16 cellular contexts compared by ENCODE assay signal in the genomic region with DNA sequence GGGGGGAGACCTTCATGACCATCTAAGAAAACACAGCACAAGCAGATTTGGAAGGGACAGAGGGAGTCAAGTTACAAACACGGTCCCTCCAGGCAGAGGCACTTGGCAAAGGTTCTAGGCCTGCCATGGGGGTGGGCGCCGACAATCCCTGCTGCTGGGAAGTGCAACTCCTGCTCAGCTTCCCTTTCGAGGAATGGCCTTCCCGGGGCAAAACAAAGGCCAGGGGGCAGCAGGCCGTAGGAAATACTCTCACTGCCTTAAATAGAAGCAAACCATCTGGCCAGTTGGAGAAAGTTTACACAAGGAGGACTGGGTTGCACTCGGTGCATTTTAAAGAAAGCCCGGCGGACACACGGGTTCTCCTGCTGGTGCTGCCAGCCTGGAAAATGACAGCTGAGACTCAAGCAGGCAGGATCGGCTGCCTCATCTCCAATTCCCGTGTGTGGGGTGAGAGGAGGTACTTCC.
DNase-seq lines count a peak whose midpoint lies in the region; ATAC-seq and TF ChIP-seq lines count a peak whose summit lies in the region.
"Had no signal": no experiment of that assay in that cellular context is flagged by ENCODE, and none has a peak within 500 bp of the region (broad histone marks: within the 10 kb centered on the region; RNA-seq: fewer than 3 reads in every experiment).

No MANE protein-coding gene starts in this region.

- dilution Hi-C loops in IMR-90 (cut with HindIII; ENCODE audit: low sequenced_read_pairs, unreplicated experiment) = no loop called here

- H3K14ac ChIP-seq in IMR-90 (replicated peaks; ENCODE audit: low read depth, low read length) = no peak overlapping the region; the same call in 1 of the 2 replicates

- ATAC-seq in IMR-90 (ENCODE audit: low read depth) = peak; percentile 66
- no peak for ATAC-seq in stimulated activated effector memory CD8-positive, alpha-beta T cell treated with anti-CD3 and anti-CD28 coated beads, Interleukin-12 subunit alpha, Interleukin-12 subunit beta, amount 100 ng/mL, for 72 hours
- no peak for ATAC-seq in GM18909 (IDR thresholded peaks at IDR 0.05; ENCODE audit: poor library complexity, unreplicated experiment)
- ATAC-seq in HG03280 (IDR thresholded peaks at IDR 0.05; ENCODE audit: unreplicated experiment) = no peak
- ATAC-seq: GM12878; naive thymus-derived CD4-positive, alpha-beta T cell had no signal

- no peak for DNase-seq in IMR-90
- DNase-seq in dermis blood vessel endothelial cell = peak; percentile 84
- no peak for DNase-seq in stimulated activated effector memory CD8-positive, alpha-beta T cell treated with anti-CD3 and anti-CD28 coated beads, Interleukin-12 subunit alpha, Interleukin-12 subunit beta, amount 100 ng/mL, for 72 hours (ENCODE audit: low spot score in 2 of 2)
- no peak for DNase-seq in NCI-H526 treated with DMSO at 0.1 percent for 48 hours (lab: John Stamatoyannopoulos, UW)
- DNase-seq in cerebellar cortex (ENCODE audit: low spot score) = no peak
- DNase-seq: activated CD8-positive, alpha-beta memory T cell treated with anti-CD3 and anti-CD28 coated beads, Interleukin-2, amount 50 U/mL, for 4 hours; adrenal gland; COR-L47; Karpas-422; naive thymus-derived CD4-positive, alpha-beta T cell; NCI-H2227 treated with DMSO at 0.1 percent for 48 hours; stimulated activated naive CD4-positive, alpha-beta T cell had no signal

- no peak overlapping the region for H2AK9ac ChIP-seq in IMR-90 (replicated peaks; ENCODE audit: low read depth, low read length, poor library complexity)

- no peak overlapping the region for H3K9ac ChIP-seq in IMR-90 (ENCODE audit: low read depth, low read length)
- H3K9ac ChIP-seq in liver (ENCODE audit: low read depth in 1 of 2, low read length in 2 of 2) = no peak overlapping the region

- peaks cover 15% of the 10 kb centered on the region for H3K36me3 Mint-ChIP-seq in stimulated activated effector memory CD8-positive, alpha-beta T cell treated with anti-CD3 and anti-CD28 coated beads, Interleukin-12 subunit alpha, Interleukin-12 subunit beta, amount 100 ng/mL, for 72 hours

- no peak overlapping the region for H3K4me3 ChIP-seq in IMR-90 (ENCODE audit: insufficient read depth, low read depth, low read length)
- H3K4me3 ChIP-seq in liver (ENCODE audit: low read depth in 1 of 3, low read length in 3 of 3) = no peak overlapping the region
- H3K4me3 ChIP-seq: adrenal gland, GM12878 had no signal

- H3K56ac ChIP-seq in IMR-90 (ENCODE audit: extremely low read depth, insufficient read depth, low read length) = no peak overlapping the region

- H2AK5ac ChIP-seq in IMR-90 (ENCODE audit: low read depth, low read length) = no peak overlapping the region

- WGBS in IMR-90 (ENCODE audit: extremely low coverage in 2 of 2, insufficient read length in 1 of 2), 2 experiments = 33% methylated on average over 3 of the region's 12 CpGs; no CpG with 5 or more reads in 1 of the 2 experiments
- WGBS in liver = 65% methylated on average over 12 of the region's 12 CpGs

- no peak overlapping the region for H3K4ac ChIP-seq in IMR-90 (ENCODE audit: low read depth, low read length)

- in situ Hi-C loops in IMR-90 (cut with MboI; ENCODE audit: low sequenced_read_pairs) = no loop called here

- peak overlapping the region; percentile 60 for H3K27ac Mint-ChIP-seq in stimulated activated effector memory CD8-positive, alpha-beta T cell treated with anti-CD3 and anti-CD28 coated beads, Interleukin-12 subunit alpha, Interleukin-12 subunit beta, amount 100 ng/mL, for 72 hours
- H3K27ac Mint-ChIP-seq: naive thymus-derived CD4-positive, alpha-beta T cell had no signal

- no peak overlapping the region for H3K18ac ChIP-seq in IMR-90 (ENCODE audit: low read depth, low read length)

- CTCF ChIA-PET in IMR-90 (lab: Yijun Ruan, JAX) = no interaction called here

- H3K9me1 ChIP-seq in IMR-90 (ENCODE audit: insufficient read depth, low read length) = no peaks in the 10 kb centered on the region; the same call in 1 of the 2 replicates

- no peak overlapping the region for H4K8ac ChIP-seq in IMR-90 (ENCODE audit: low read depth in 2 of 2, low read length in 2 of 2)

- H3K4me3 Mint-ChIP-seq in stimulated activated effector memory CD8-positive, alpha-beta T cell treated with anti-CD3 and anti-CD28 coated beads, Interleukin-12 subunit alpha, Interleukin-12 subunit beta, amount 100 ng/mL, for 72 hours = no peak overlapping the region
- H3K4me3 Mint-ChIP-seq: naive thymus-derived CD4-positive, alpha-beta T cell had no signal

- H3K9me3 ChIP-seq in IMR-90 (ENCODE audit: control insufficient read depth, insufficient read depth, low read length) (no peaks in the 10 kb centered on the region), liver (ENCODE audit: control insufficient read depth in 4 of 4, low read length in 3 of 4) (no peaks in the 10 kb centered on the region)
- H3K9me3 ChIP-seq: adrenal gland had no signal

- H3K4me1 ChIP-seq in IMR-90 (ENCODE audit: control insufficient read depth, insufficient read depth, low read length) (peaks cover 11% of the 10 kb centered on the region), liver (ENCODE audit: control insufficient read depth in 4 of 4, insufficient read depth in 4 of 4, low read length in 3 of 4) (peaks cover 2 to 11% (median 9%) of the 10 kb centered on the region in 4 donors)

- no peak overlapping the region for H2BK15ac ChIP-seq in IMR-90 (ENCODE audit: low read depth, low read length)

- H2BK20ac ChIP-seq in IMR-90 (ENCODE audit: low read depth, low read length) = no peak overlapping the region

- no peak overlapping the region for H3K4me2 ChIP-seq in IMR-90 (ENCODE audit: low read depth, low read length)

- H3K36me3 ChIP-seq in IMR-90 (ENCODE audit: control insufficient read depth, insufficient read depth, low read length) (no peaks in the 10 kb centered on the region), liver (ENCODE audit: control insufficient read depth in 4 of 4, insufficient read depth in 3 of 4, low read depth in 1 of 4, low read length in 3 of 4) (peaks cover 0 to 3% (median 0%) of the 10 kb centered on the region in 4 donors)
- H3K36me3 ChIP-seq: adrenal gland had no signal

- no peak overlapping the region for H4K91ac ChIP-seq in IMR-90 (ENCODE audit: insufficient read depth, low read depth, low read length)

- peak overlapping the region; percentile 19 for H2AFZ ChIP-seq in IMR-90 (replicated peaks; ENCODE audit: low read length, poor library complexity)

- H2BK120ac ChIP-seq in IMR-90 (ENCODE audit: low read depth, low read length) = no peak overlapping the region

- POLR2A ChIA-PET in IMR-90 (lab: Charles Lee; ENCODE audit: unreplicated experiment) = no interaction called here

- intact Hi-C loops in IMR-90 (cut with micrococcal nuclease) = no loop called here

- no peak overlapping the region for H3K23ac ChIP-seq in IMR-90 (ENCODE audit: low read depth, low read length)

- no peak for TF ChIP-seq RAD21 in IMR-90 (IDR thresholded peaks at IDR 0.05; ENCODE audit: low read length)
- TF ChIP-seq RAD21 in liver (IDR thresholded peaks at IDR 0.05) = peak; percentile 15 to 41

- H3K4me1 Mint-ChIP-seq in stimulated activated effector memory CD8-positive, alpha-beta T cell treated with anti-CD3 and anti-CD28 coated beads, Interleukin-12 subunit alpha, Interleukin-12 subunit beta, amount 100 ng/mL, for 72 hours = peaks cover 23% of the 10 kb centered on the region

- no peaks in the 10 kb centered on the region for H3K79me1 ChIP-seq in IMR-90 (ENCODE audit: low read depth in 1 of 2, low read length in 2 of 2)

- TF ChIP-seq POLR2A in IMR-90 (IDR thresholded peaks at IDR 0.05; ENCODE audit: low read depth, low read length) = no peak

- H3K27me3 ChIP-seq in IMR-90 (ENCODE audit: control insufficient read depth, insufficient read depth, low read length) (peaks cover 31% of the 10 kb centered on the region), liver (ENCODE audit: control insufficient read depth in 4 of 4, insufficient read depth in 4 of 4, low read length in 3 of 4) (no peaks in the 10 kb centered on the region)
- H3K27me3 ChIP-seq: adrenal gland had no signal

- TF ChIP-seq CTCF in IMR-90 (conservative IDR thresholded peaks at IDR 0.05; ENCODE audit: low read depth, low read length) (no peak), liver (IDR thresholded peaks at IDR 0.05; ENCODE audit: low read depth, low read length, missing input control) (no peak)

- BruUV-seq in IMR-90 (replicated peaks; lab: Mats Ljungman, UMichigan) = no TSS peak

- H4K20me1 ChIP-seq in IMR-90 (ENCODE audit: insufficient read depth, low read length) = peaks cover 29% of the 10 kb centered on the region

- no peak overlapping the region for H3K27ac ChIP-seq in IMR-90 (ENCODE audit: insufficient read depth, low read length)
- H3K27ac ChIP-seq in liver (ENCODE audit: low read depth in 1 of 2, low read length in 2 of 2) = no peak overlapping the region

- H4K5ac ChIP-seq in IMR-90 (ENCODE audit: low read depth, low read length) = no peak overlapping the region

- no peaks in the 10 kb centered on the region for H3K9me3 Mint-ChIP-seq in stimulated activated effector memory CD8-positive, alpha-beta T cell treated with anti-CD3 and anti-CD28 coated beads, Interleukin-12 subunit alpha, Interleukin-12 subunit beta, amount 100 ng/mL, for 72 hours
- H3K9me3 Mint-ChIP-seq: naive thymus-derived CD4-positive, alpha-beta T cell had no signal

- no peak overlapping the region for H2BK5ac ChIP-seq in IMR-90 (ENCODE audit: low read depth, low read length, poor library complexity, severe bottlenecking)

TF ChIP-seq in IMR-90, 13 proteins besides CTCF, POLR2A, EP300 and RAD21:
- TF ChIP-seq MAFK (IDR thresholded peaks at IDR 0.05; ENCODE audit: low read depth, low read length) = no peak
- no peak for TF ChIP-seq USF2 (IDR thresholded peaks at IDR 0.05; ENCODE audit: low read depth, low read length)

TF ChIP-seq in liver, 16 proteins besides CTCF, POLR2A, EP300 and RAD21:
- no peak for TF ChIP-seq JUND (IDR thresholded peaks at IDR 0.05)
- TF ChIP-seq NR2F2 (IDR thresholded peaks at IDR 0.05) = peak; percentile 92
